8 cellular contexts compared by ENCODE assay signal in genomic region chr12:31324845-31325523, GRCh38. TPM values are rescaled to one million over a fixed set of nuclear protein-coding genes. Genes with fewer than 3 reads are reported as not detected.
DNase-seq lines count a peak whose midpoint lies in the region; ATAC-seq and TF ChIP-seq lines count a peak whose summit lies in the region.

No MANE protein-coding gene starts in this region.

- DNase-seq in BE2C (peak; percentile 46), NCI-H1105 (lab: John Stamatoyannopoulos, UW) (peak; percentile 48), activated B cell treated with CpG ODN at 0.5 μM for 24 hours (peak; percentile 48), cerebellar cortex (ENCODE audit: low spot score) (peak; percentile 34), left colon (peak; percentile 56 to 71)
- peak; percentile 50 to 54 for DNase-seq in stimulated activated CD4-positive, alpha-beta T cell treated with anti-CD3 and anti-CD28 coated beads, Interleukin-2, amount 100 ng/mL, for 24 hours

- ATAC-seq in GM21381 (IDR thresholded peaks at IDR 0.05; ENCODE audit: unreplicated experiment): peak; percentile 6
- ATAC-seq in activated B cell treated with CpG ODN at 0.5 μM for 24 hours (ENCODE audit: low read depth): no peak
- peak; percentile 30 for ATAC-seq in left colon
- ATAC-seq in HG02588 (IDR thresholded peaks at IDR 0.05; ENCODE audit: unreplicated experiment): no peak

- H3K36me3 ChIP-seq in BE2C: peaks cover 13% of the 10 kb centered on the region

- intact Hi-C loops in activated B cell treated with CpG ODN at 0.5 μM for 24 hours (cut with micrococcal nuclease): loop anchor here (2.0 to 10.0 kb wide), 5 partner anchors 402 to 1940 kb away; partner anchors contain the start of genes AMN1 and ERGIC2
- intact Hi-C loops in left colon (cut with DNase I, micrococcal nuclease): no loop called here

- no peaks in the 10 kb centered on the region for H3K9me3 ChIP-seq in BE2C

- peaks cover 8% of the 10 kb centered on the region for H3K27me3 ChIP-seq in BE2C

- H3K36me3 Mint-ChIP-seq in activated B cell treated with CpG ODN at 0.5 μM for 24 hours (ENCODE audit: low read depth): peaks cover 19% of the 10 kb centered on the region

- TF ChIP-seq CTCF in BE2C (IDR thresholded peaks at IDR 0.05; ENCODE audit: low read depth, low read length) (no peak), activated B cell treated with CpG ODN at 0.5 μM for 24 hours (IDR thresholded peaks at IDR 0.05) (no peak)

- H3K4me1 Mint-ChIP-seq in activated B cell treated with CpG ODN at 0.5 μM for 24 hours: peaks cover 40% of the 10 kb centered on the region

- H3K9me3 Mint-ChIP-seq in activated B cell treated with CpG ODN at 0.5 μM for 24 hours: no peaks in the 10 kb centered on the region

- CTCF ChIA-PET in activated B cell treated with CpG ODN at 0.5 μM for 24 hours (lab: Charles Lee): no interaction called here

- POLR2A ChIA-PET in activated B cell treated with CpG ODN at 0.5 μM for 24 hours (lab: Charles Lee): interaction anchor here (0.6 to 6.1 kb wide), 3 partner anchors 8 to 26 kb away, joined by 3 to 116 read pairs (median 7); no protein-coding TSS in a partner anchor

- H3K4me1 ChIP-seq in BE2C: peaks cover 14% of the 10 kb centered on the region

- no peaks in the 10 kb centered on the region for H3K27me3 Mint-ChIP-seq in activated B cell treated with CpG ODN at 0.5 μM for 24 hours

- peak overlapping the region; percentile 96 for H3K4me3 Mint-ChIP-seq in activated B cell treated with CpG ODN at 0.5 μM for 24 hours

- H3K4me3 ChIP-seq in BE2C (ENCODE audit: low read depth, low read length): peak overlapping the region; percentile 99

- H3K27ac Mint-ChIP-seq in activated B cell treated with CpG ODN at 0.5 μM for 24 hours: peak overlapping the region; percentile 97

RNA-seq across cellular contexts. Expression of gene SINHCAF, which starts 1.0 kb away (rescaled TPM):
- polyA plus RNA-seq in BE2C (2012; ENCODE audit: insufficient read depth, insufficient read length, low read depth): 149 TPM
- total RNA-seq in activated B cell treated with CpG ODN at 0.5 μM for 24 hours (153 and 157 TPM in 2 replicates), left colon (10 to 100 TPM; 66.7 to 71.0 TPM)

Comparison
In these comparisons a context has a peak if more than half of its experiments do, and no peak if none do; other contexts are left out.
1. ATAC-seq: peak in GM21381 (single experiment) and left colon (single experiment); none in activated B cell treated with CpG ODN at 0.5 μM for 24 hours (single experiment) and HG02588 (single experiment).
2. Peak in every context shown above with its lines, with median percentiles within 50 percentile points of each other: DNase-seq.